ENCODE assay signal across 8 cellular contexts in the genomic region with DNA sequence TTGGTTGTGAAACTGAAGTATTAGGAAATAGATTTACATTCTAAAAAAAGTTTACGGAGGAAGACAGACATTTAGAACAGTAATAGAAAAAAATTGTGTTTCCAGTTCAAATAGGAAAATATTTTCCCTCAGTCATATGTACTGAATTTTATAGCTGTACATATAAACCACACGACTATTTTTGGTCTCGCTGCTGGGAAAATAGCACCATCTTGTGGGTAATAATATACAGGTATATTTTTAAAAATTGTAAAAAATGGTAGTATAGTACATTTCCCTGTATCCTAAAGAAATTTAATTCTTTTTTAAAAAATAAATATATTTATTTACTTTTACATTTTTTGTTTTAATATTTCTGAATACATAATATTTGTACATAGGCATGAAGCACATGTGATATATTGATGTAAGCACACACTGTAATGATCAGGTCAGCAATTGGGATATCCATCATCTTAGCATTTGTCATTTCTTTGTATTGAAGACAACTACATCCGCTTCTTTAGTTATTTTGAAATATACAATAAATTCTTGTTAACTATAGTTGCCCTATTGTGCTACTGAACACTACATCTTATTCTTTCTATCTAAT.
DNase-seq lines count a peak whose midpoint lies in the region; ATAC-seq, FAIRE-seq and TF ChIP-seq lines count a peak whose summit lies in the region.

No MANE protein-coding gene starts in this region.

- no peaks in the 10 kb centered on the region for H3K36me3 ChIP-seq in small intestine (ENCODE audit: control insufficient read depth in 2 of 2, insufficient read depth in 2 of 2, low read length in 2 of 2)

- ATAC-seq in GM19452 (IDR thresholded peaks at IDR 0.05; ENCODE audit: unreplicated experiment), result no peak

- DNase-seq in NCI-H345 treated with DMSO at 0.1 percent for 48 hours (lab: John Stamatoyannopoulos, UW; ENCODE audit: unreplicated experiment) (peak; percentile 10), NCI-H345 (lab: John Stamatoyannopoulos, UW) (no peak), NCI-H1417 (lab: John Stamatoyannopoulos, UW) (peak in 2 of 3 experiments; percentile 24 to 62), dedifferentiated amniotic fluid mesenchymal stem cell (ENCODE audit: extremely low spot score) (peak; percentile 54), small intestine (peak; percentile 31), H54 (ENCODE audit: insufficient read length, low spot score) (no peak), NCI-H128 (lab: John Stamatoyannopoulos, UW; ENCODE audit: unreplicated experiment) (no peak)

- H3K4me3 ChIP-seq in small intestine (ENCODE audit: low read depth in 1 of 2, low read length in 2 of 2), result no peak overlapping the region

- WGBS in small intestine, 3 donors, result 39 to 45% (median 40%) methylated on average over 4 of the region's 4 CpGs

- H3K27ac ChIP-seq in small intestine (ENCODE audit: low read depth in 1 of 2, low read length in 1 of 2), result no peak overlapping the region

- TF ChIP-seq POLR2A in H54 (IDR thresholded peaks at IDR 0.05; ENCODE audit: low read depth, low read length), result no peak

- peak; percentile 93 for FAIRE-seq in small intestine (lab: Jason Lieb, UNC)
- FAIRE-seq in H54 (lab: Jason Lieb, UNC), result no peak

- H3K4me1 ChIP-seq in small intestine (ENCODE audit: control insufficient read depth in 2 of 2, insufficient read depth in 1 of 2, low read depth in 1 of 2, low read length in 1 of 2), result no peaks in the 10 kb centered on the region

- H3K27me3 ChIP-seq in small intestine (ENCODE audit: control insufficient read depth in 2 of 2, insufficient read depth in 2 of 2, low read length in 2 of 2), result no peaks in the 10 kb centered on the region

- no peaks in the 10 kb centered on the region for H3K9me3 ChIP-seq in small intestine (ENCODE audit: control insufficient read depth, low read depth)

Comparison
In these comparisons a context has a peak if more than half of its experiments do, and no peak if none do; other contexts are left out.
1. DNase-seq: peak in NCI-H345 treated with DMSO at 0.1 percent for 48 hours (single experiment), NCI-H1417 (2 of 3), dedifferentiated amniotic fluid mesenchymal stem cell (single experiment) and small intestine (single experiment); none in NCI-H345 (single experiment), H54 (single experiment) and NCI-H128 (single experiment).